Comparison of ENCODE assay signal across 13 cellular contexts in the genomic region with DNA sequence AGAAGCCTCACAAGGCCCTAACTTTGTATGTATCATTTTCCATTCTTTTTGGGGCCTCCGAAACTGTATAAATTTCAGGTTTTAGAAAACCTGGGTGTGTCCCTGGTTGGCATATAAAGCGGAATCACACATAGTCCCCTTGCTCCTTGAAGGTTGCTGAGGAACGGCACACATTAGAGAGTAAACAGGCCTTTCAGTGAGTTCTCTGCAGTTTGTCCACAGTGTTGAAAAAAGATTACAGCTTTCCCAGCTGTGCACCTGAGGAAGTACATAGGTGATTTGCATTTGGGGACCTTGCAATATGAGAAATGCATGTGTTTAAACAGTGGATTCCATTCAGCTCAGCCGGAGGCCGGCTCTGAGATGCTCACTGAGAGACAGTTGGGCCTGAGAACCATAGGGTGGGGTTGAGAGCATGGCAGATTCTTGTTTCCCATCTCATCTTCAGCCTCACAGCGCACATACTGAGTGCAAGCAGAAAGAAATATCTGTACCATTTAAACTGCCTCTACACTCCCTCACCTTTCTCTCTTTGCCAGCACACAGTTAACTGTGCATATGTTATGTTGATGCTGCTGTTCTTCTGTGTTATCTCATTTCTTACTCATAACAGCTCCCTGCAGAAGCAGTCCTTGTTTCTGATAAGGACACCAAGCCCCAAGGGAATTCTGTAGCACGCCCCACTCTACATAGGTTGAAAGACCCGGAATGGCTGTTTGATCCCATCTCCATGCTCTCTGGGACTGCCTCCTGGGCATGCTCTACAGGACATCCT.
"Had no signal": no experiment of that assay in that cellular context is flagged by ENCODE, and none has a peak within 500 bp of the region (broad histone marks: within the 10 kb centered on the region; RNA-seq: fewer than 3 reads in every experiment).

No MANE protein-coding gene starts in this region.

- H3K27me3 Mint-ChIP-seq: activated CD4-positive, alpha-beta memory T cell treated with anti-CD3 and anti-CD28 coated beads, Interleukin-2, amount 10 ng/mL, durations not matched to agents 7 days and 5 days; activated CD4-positive, alpha-beta T cell treated with anti-CD3 and anti-CD28 coated beads for 36 hours had no signal

- DNase-seq: activated CD4-positive, alpha-beta memory T cell treated with anti-CD3 and anti-CD28 coated beads, Interleukin-2, amount 10 ng/mL, durations not matched to agents 7 days and 5 days; activated CD4-positive, alpha-beta T cell treated with anti-CD3 and anti-CD28 coated beads for 36 hours; activated CD8-positive, alpha-beta memory T cell treated with anti-CD3 and anti-CD28 coated beads, Interleukin-2, amount 50 U/mL, for 4 hours; aorta; foreskin keratinocyte; heart left ventricle; left lung; mucosa of descending colon; natural killer cell; stimulated activated CD4-positive, alpha-beta T cell treated with anti-CD3 and anti-CD28 coated beads, Interleukin-4, amount 100 ng/mL, for 24 hours; T-helper 9 cell; thyroid gland had no signal

- FAIRE-seq: colon had no signal

- H3K27ac Mint-ChIP-seq: activated CD4-positive, alpha-beta memory T cell treated with anti-CD3 and anti-CD28 coated beads, Interleukin-2, amount 10 ng/mL, durations not matched to agents 7 days and 5 days; activated CD4-positive, alpha-beta T cell treated with anti-CD3 and anti-CD28 coated beads for 36 hours; natural killer cell had no signal

- H3K9me3 Mint-ChIP-seq: activated CD4-positive, alpha-beta memory T cell treated with anti-CD3 and anti-CD28 coated beads, Interleukin-2, amount 10 ng/mL, durations not matched to agents 7 days and 5 days; natural killer cell had no signal

- H3K4me3 Mint-ChIP-seq: activated CD4-positive, alpha-beta memory T cell treated with anti-CD3 and anti-CD28 coated beads, Interleukin-2, amount 10 ng/mL, durations not matched to agents 7 days and 5 days; activated CD4-positive, alpha-beta T cell treated with anti-CD3 and anti-CD28 coated beads for 36 hours; natural killer cell had no signal

- H3K36me3 Mint-ChIP-seq: natural killer cell had no signal
